In genomic region chr5:171426266-171426665, GRCh38 we compare ENCODE assay signal across 23 cellular contexts. TPM values are rescaled to one million over a fixed set of nuclear protein-coding genes. Genes with fewer than 3 reads are reported as not detected.
"Had no signal": no experiment of that assay in that cellular context is flagged by ENCODE, and none has a peak within 500 bp of the region (broad histone marks: within the 10 kb centered on the region; RNA-seq: fewer than 3 reads in every experiment).

No MANE protein-coding gene starts in this region.

- H3K4me3 Mint-ChIP-seq: activated naive CD4-positive, alpha-beta T cell treated with anti-CD3 and anti-CD28 coated beads, Interleukin-2, amount 10 ng/mL, durations not matched to agents 7 days and 5 days; activated naive CD8-positive, alpha-beta T cell treated with anti-CD3 and anti-CD28 coated beads, Interleukin-2, amount 50 U/mL, for 24 hours; immature natural killer cell; nephron; T-helper 1 cell treated with Interleukin-12 subunit alpha and Interleukin-12 subunit beta and Interleukin-4 antibody, amounts not matched to agents 30 μg/mL and 1 μg/mL, for 36 hours had no signal

- H3K27ac Mint-ChIP-seq: activated naive CD4-positive, alpha-beta T cell treated with anti-CD3 and anti-CD28 coated beads, Interleukin-2, amount 10 ng/mL, durations not matched to agents 7 days and 5 days; activated naive CD8-positive, alpha-beta T cell treated with anti-CD3 and anti-CD28 coated beads, Interleukin-2, amount 50 U/mL, for 24 hours; immature natural killer cell; nephron; T-helper 1 cell treated with Interleukin-12 subunit alpha and Interleukin-12 subunit beta and Interleukin-4 antibody, amounts not matched to agents 30 μg/mL and 1 μg/mL, for 36 hours had no signal

- DNase-seq: activated CD4-positive, alpha-beta T cell treated with anti-CD3 and anti-CD28 coated beads for 4 hours; activated CD4-positive, alpha-beta T cell treated with anti-CD3 and anti-CD28 coated beads, Interleukin-2, amount 50 U/mL, for 4 hours; activated gamma-delta T cell; activated naive CD4-positive, alpha-beta T cell treated with anti-CD3 and anti-CD28 coated beads, Interleukin-2, amount 10 ng/mL, durations not matched to agents 7 days and 5 days; activated naive CD8-positive, alpha-beta T cell treated with anti-CD3 and anti-CD28 coated beads, Interleukin-2, amount 50 U/mL, for 24 hours; amygdala; caudate nucleus; foreskin keratinocyte; hypothalamus; immature natural killer cell; kidney glomerular epithelial cell; left lung; lower lobe of right lung; mesenchymal stem cell; retina; stimulated activated CD4-positive, alpha-beta T cell treated with anti-CD3 and anti-CD28 coated beads, Interleukin-2, amount 100 ng/mL, for 48 hours; stimulated activated naive CD4-positive, alpha-beta T cell treated with Interleukin-2 at 50 U/mL for 16 hours; SW 1271; T-helper 9 cell; trophoblast cell had no signal

- ATAC-seq: activated naive CD8-positive, alpha-beta T cell treated with anti-CD3 and anti-CD28 coated beads, Interleukin-2, amount 50 U/mL, for 24 hours; foreskin keratinocyte; heart left ventricle; left lung; lower lobe of right lung had no signal

- H3K9me3 Mint-ChIP-seq: activated naive CD4-positive, alpha-beta T cell treated with anti-CD3 and anti-CD28 coated beads, Interleukin-2, amount 10 ng/mL, durations not matched to agents 7 days and 5 days; activated naive CD8-positive, alpha-beta T cell treated with anti-CD3 and anti-CD28 coated beads, Interleukin-2, amount 50 U/mL, for 24 hours; immature natural killer cell; nephron; T-helper 1 cell treated with Interleukin-12 subunit alpha and Interleukin-12 subunit beta and Interleukin-4 antibody, amounts not matched to agents 30 μg/mL and 1 μg/mL, for 36 hours had no signal

- H3K36me3 Mint-ChIP-seq: activated naive CD4-positive, alpha-beta T cell treated with anti-CD3 and anti-CD28 coated beads, Interleukin-2, amount 10 ng/mL, durations not matched to agents 7 days and 5 days; immature natural killer cell had no signal

- H3K4me1 Mint-ChIP-seq: activated naive CD4-positive, alpha-beta T cell treated with anti-CD3 and anti-CD28 coated beads, Interleukin-2, amount 10 ng/mL, durations not matched to agents 7 days and 5 days; activated naive CD8-positive, alpha-beta T cell treated with anti-CD3 and anti-CD28 coated beads, Interleukin-2, amount 50 U/mL, for 24 hours; immature natural killer cell had no signal

RNA-seq across cellular contexts. Expression of gene FGF18, which starts 6.8 kb away (rescaled TPM):
- total RNA-seq: foreskin keratinocyte had no signal
